8 cellular contexts compared by ENCODE assay signal in the genomic region with DNA sequence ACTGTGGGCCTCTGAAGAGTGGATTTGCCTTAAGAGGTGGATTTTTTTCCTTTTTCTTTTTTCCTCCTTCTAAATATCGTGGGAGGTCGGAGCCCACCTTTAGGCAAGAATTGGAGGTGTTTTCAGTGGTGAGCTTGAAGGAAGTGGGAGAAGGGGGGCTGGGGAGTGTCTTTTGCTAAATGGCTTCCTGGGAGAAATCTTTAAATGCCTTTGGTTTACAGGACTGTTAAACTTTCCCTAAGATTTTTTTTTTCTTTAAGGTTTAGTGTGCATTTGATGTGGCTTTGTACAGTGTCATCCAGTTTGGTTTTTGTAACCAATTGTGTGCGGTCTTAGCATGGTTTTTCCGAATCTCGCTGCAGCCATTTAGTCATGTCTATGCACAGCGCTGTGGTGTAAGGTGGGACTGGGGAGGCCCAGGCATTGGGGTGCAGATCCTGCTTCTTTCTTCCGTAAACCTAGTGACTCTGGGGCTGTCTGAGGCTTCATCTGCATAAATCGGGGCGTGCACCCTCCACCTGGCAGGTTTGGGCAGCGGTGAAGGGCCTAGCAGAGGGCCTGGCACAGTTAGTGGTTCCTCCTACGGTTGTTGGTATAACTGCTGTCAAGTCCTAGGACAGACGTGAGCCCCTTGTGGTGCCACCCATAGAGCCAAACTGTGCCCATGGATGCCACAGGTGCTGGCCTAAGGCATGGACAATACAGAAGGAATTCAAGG. TPM values are rescaled to one million over a fixed set of nuclear protein-coding genes. Genes with fewer than 3 reads are reported as not detected.
DNase-seq lines count a peak whose midpoint lies in the region; ATAC-seq and TF ChIP-seq lines count a peak whose summit lies in the region.

No MANE protein-coding gene starts in this region.

- in situ Hi-C loops in IMR-90 (cut with MboI; ENCODE audit: low sequenced_read_pairs), result no loop called here

- no peak for DNase-seq in Calu3
- DNase-seq in IMR-90, result no peak
- DNase-seq in activated CD4-positive, CD25-positive, alpha-beta regulatory T cell treated with anti-CD3 and anti-CD28 coated beads, Interleukin-2, amount 50 U/mL, for 72 hours, result peak; percentile 57
- DNase-seq in central memory CD8-positive, alpha-beta T cell (ENCODE audit: low spot score in 2 of 2), result peak; percentile 51 to 70
- peak; percentile 62 for DNase-seq in lung (ENCODE audit: low spot score)
- DNase-seq in stimulated activated CD8-positive, alpha-beta memory T cell treated with anti-CD3 and anti-CD28 coated beads, Interleukin-4, amount 100 ng/mL, for 24 hours (ENCODE audit: low read depth), result peak; percentile 57
- no peak for DNase-seq in mucosa of gallbladder (ENCODE audit: low spot score)
- no peak for DNase-seq in putamen (ENCODE audit: low spot score)

- peak overlapping the region; percentile 33; the same call in 1 of the 2 replicates for H3K56ac ChIP-seq in IMR-90 (ENCODE audit: extremely low read depth, insufficient read depth, low read length)

- ATAC-seq in IMR-90 (ENCODE audit: low read depth) (no peak), lung (ENCODE audit: insufficient read depth, low FRiP score) (no peak)
- ATAC-seq in central memory CD8-positive, alpha-beta T cell (replicated peaks; ENCODE audit: extremely low read depth, poor library complexity, severe bottlenecking), result peak; percentile 69

- peak overlapping the region; percentile 73 for H3K27ac Mint-ChIP-seq in Calu3 (ENCODE audit: unreplicated experiment)
- peak overlapping the region; percentile 82 for H3K27ac Mint-ChIP-seq in central memory CD8-positive, alpha-beta T cell (ENCODE audit: low read depth)

- CTCF ChIA-PET in Calu3 (lab: Charles Lee), result no interaction called here
- CTCF ChIA-PET in IMR-90 (lab: Yijun Ruan, JAX), result no interaction called here

- H3K9me1 ChIP-seq in IMR-90 (ENCODE audit: insufficient read depth, low read length), result peaks cover 17% of the 10 kb centered on the region

- H3K27me3 Mint-ChIP-seq in Calu3 (ENCODE audit: unreplicated experiment), result no peaks in the 10 kb centered on the region
- no peaks in the 10 kb centered on the region for H3K27me3 Mint-ChIP-seq in central memory CD8-positive, alpha-beta T cell

- 0 out of 2 replicates have a peak overlapping the region, but pooled peaks have one; percentile 11 for H2BK120ac ChIP-seq in IMR-90 (ENCODE audit: low read depth, low read length)

- TF ChIP-seq RAD21 in IMR-90 (IDR thresholded peaks at IDR 0.05; ENCODE audit: low read length), result no peak

- intact Hi-C loops in Calu3 (cut with micrococcal nuclease; ENCODE audit: unreplicated experiment) (loop anchor here (5.0 kb wide), 1 partner anchor 52 kb away; no protein-coding TSS in a partner anchor), IMR-90 (cut with micrococcal nuclease) (loop anchor here (2.0 to 5.0 kb wide), 2 partner anchors 38 to 82 kb away; no protein-coding TSS in a partner anchor)

- peaks cover 20% of the 10 kb centered on the region for H3K4me1 ChIP-seq in IMR-90 (ENCODE audit: control insufficient read depth, insufficient read depth, low read length)
- peaks cover 24 to 26% of the 10 kb centered on the region in 2 donors for H3K4me1 ChIP-seq in lung (ENCODE audit: control insufficient read depth in 2 of 2, insufficient read depth in 2 of 2, low read length in 2 of 2)

- POLR2A ChIA-PET in IMR-90 (lab: Charles Lee; ENCODE audit: unreplicated experiment), result no interaction called here

- H3K9me3 ChIP-seq in IMR-90 (ENCODE audit: control insufficient read depth, insufficient read depth, low read length) (no peaks in the 10 kb centered on the region), lung (ENCODE audit: control insufficient read depth in 2 of 2, insufficient read depth in 1 of 2, low read length in 1 of 2) (no peaks in the 10 kb centered on the region)

- peak overlapping the region; percentile 86 for H3K14ac ChIP-seq in IMR-90 (replicated peaks; ENCODE audit: low read depth, low read length)

- peak overlapping the region; percentile 72 for H2BK5ac ChIP-seq in IMR-90 (ENCODE audit: low read depth, low read length, poor library complexity, severe bottlenecking)

- H2BK20ac ChIP-seq in IMR-90 (ENCODE audit: low read depth, low read length), result no peak overlapping the region

- H3K9me3 Mint-ChIP-seq in Calu3 (ENCODE audit: low read depth, unreplicated experiment), result no peaks in the 10 kb centered on the region
- no peaks in the 10 kb centered on the region for H3K9me3 Mint-ChIP-seq in central memory CD8-positive, alpha-beta T cell

- peaks cover 0 to 33% of the 10 kb centered on the region in 2 experiments; a peak in 2 of 4 replicates for H3K79me1 ChIP-seq in IMR-90 (ENCODE audit: low read depth in 1 of 2, low read length in 2 of 2)

- H4K20me1 ChIP-seq in IMR-90 (ENCODE audit: insufficient read depth, low read length), result peaks cover 53% of the 10 kb centered on the region

- 0% methylated on average over 7 of the region's 12 CpGs; no CpG with 5 or more reads in 1 of the 2 experiments for WGBS in IMR-90 (ENCODE audit: extremely low coverage in 2 of 2, insufficient read length in 1 of 2), 2 experiments
- WGBS in lung, 2 donors, result 3 to 4% methylated on average over 12 of the region's 12 CpGs

- peak overlapping the region; percentile 83 for H3K4me3 Mint-ChIP-seq in Calu3 (ENCODE audit: low read depth, unreplicated experiment)
- peak overlapping the region; percentile 90 for H3K4me3 Mint-ChIP-seq in central memory CD8-positive, alpha-beta T cell

- no peak overlapping the region for H4K91ac ChIP-seq in IMR-90 (ENCODE audit: insufficient read depth, low read depth, low read length)

- peak overlapping the region; percentile 49 for H2AFZ ChIP-seq in IMR-90 (replicated peaks; ENCODE audit: low read length, poor library complexity)

- H3K18ac ChIP-seq in IMR-90 (ENCODE audit: low read depth, low read length), result peak overlapping the region; percentile 73; the same call in 1 of the 2 replicates

- H2BK15ac ChIP-seq in IMR-90 (ENCODE audit: low read depth, low read length), result no peak overlapping the region

- peak overlapping the region in 1 of 2 experiments; percentile 5; a peak in 1 of 4 replicates for H4K8ac ChIP-seq in IMR-90 (ENCODE audit: low read depth in 2 of 2, low read length in 2 of 2)

- no peak overlapping the region for H4K5ac ChIP-seq in IMR-90 (ENCODE audit: low read depth, low read length)

- no peak for TF ChIP-seq CTCF in Calu3 (IDR thresholded peaks at IDR 0.05; ENCODE audit: unreplicated experiment)
- TF ChIP-seq CTCF in IMR-90 (conservative IDR thresholded peaks at IDR 0.05; ENCODE audit: low read depth, low read length), result no peak
- no peak for TF ChIP-seq CTCF in lung (IDR thresholded peaks at IDR 0.05; ENCODE audit: control extremely low read depth, extremely low read depth)

- H3K36me3 Mint-ChIP-seq in Calu3 (ENCODE audit: insufficient read depth, unreplicated experiment), result peaks cover 31% of the 10 kb centered on the region
- H3K36me3 Mint-ChIP-seq in central memory CD8-positive, alpha-beta T cell (ENCODE audit: insufficient read depth), result peaks cover 26% of the 10 kb centered on the region

- dilution Hi-C loops in IMR-90 (cut with HindIII; ENCODE audit: low sequenced_read_pairs, unreplicated experiment), result no loop called here

- H3K27me3 ChIP-seq in IMR-90 (ENCODE audit: control insufficient read depth, insufficient read depth, low read length), result no peaks in the 10 kb centered on the region
- H3K27me3 ChIP-seq in lung (ENCODE audit: control insufficient read depth, insufficient read depth), result no peaks in the 10 kb centered on the region

- H3K27ac ChIP-seq in IMR-90 (ENCODE audit: insufficient read depth, low read length), result peak overlapping the region; percentile 49
- H3K27ac ChIP-seq in lung (ENCODE audit: low read depth in 1 of 2, low read length in 1 of 2), result peak overlapping the region; percentile 94

- peak overlapping the region; percentile 89 for H3K23ac ChIP-seq in IMR-90 (ENCODE audit: low read depth, low read length)

- H3K4me3 ChIP-seq in IMR-90 (ENCODE audit: insufficient read depth, low read depth, low read length) (peak overlapping the region; percentile 83), lung (peak overlapping the region; percentile 68)

- H3K36me3 ChIP-seq in IMR-90 (ENCODE audit: control insufficient read depth, insufficient read depth, low read length) (peaks cover 4% of the 10 kb centered on the region), lung (ENCODE audit: control insufficient read depth in 2 of 2, insufficient read depth in 2 of 2, low read length in 2 of 2) (no peaks in the 10 kb centered on the region)

- peak overlapping the region; percentile 80 for H3K4ac ChIP-seq in IMR-90 (ENCODE audit: low read depth, low read length)

- BruUV-seq in Calu3 (replicated peaks; lab: Mats Ljungman, UMichigan) (TSS peak; percentile 29), IMR-90 (replicated peaks; lab: Mats Ljungman, UMichigan) (no TSS peak)

- H3K4me1 Mint-ChIP-seq in Calu3 (ENCODE audit: low read depth, unreplicated experiment), result peaks cover 33% of the 10 kb centered on the region
- H3K4me1 Mint-ChIP-seq in central memory CD8-positive, alpha-beta T cell, result peaks cover 61% of the 10 kb centered on the region

- H2AK9ac ChIP-seq in IMR-90 (replicated peaks; ENCODE audit: low read depth, low read length, poor library complexity), result peak overlapping the region; percentile 98

- H3K4me2 ChIP-seq in IMR-90 (ENCODE audit: low read depth, low read length), result peak overlapping the region; percentile 97

- H3K9ac ChIP-seq in IMR-90 (ENCODE audit: low read depth, low read length), result peak overlapping the region; percentile 87

- TF ChIP-seq POLR2A in IMR-90 (IDR thresholded peaks at IDR 0.05; ENCODE audit: low read depth, low read length), result no peak

- H2AK5ac ChIP-seq in IMR-90 (ENCODE audit: low read depth, low read length), result peak overlapping the region; percentile 30; the same call in 1 of the 2 replicates

TF ChIP-seq in IMR-90, 13 proteins besides CTCF, POLR2A, EP300 and RAD21 (continues in another document):
- TF ChIP-seq RCOR1 (IDR thresholded peaks at IDR 0.05; ENCODE audit: insufficient replicate concordance, low read length) (no peak), CEBPB (IDR thresholded peaks at IDR 0.05; ENCODE audit: low read depth, low read length) (no peak), NFE2L2 (IDR thresholded peaks at IDR 0.05; ENCODE audit: low read depth, low read length) (no peak), RFX5 (IDR thresholded peaks at IDR 0.05; ENCODE audit: low read depth, low read length) (no peak)
- TF ChIP-seq, protein P1, sequence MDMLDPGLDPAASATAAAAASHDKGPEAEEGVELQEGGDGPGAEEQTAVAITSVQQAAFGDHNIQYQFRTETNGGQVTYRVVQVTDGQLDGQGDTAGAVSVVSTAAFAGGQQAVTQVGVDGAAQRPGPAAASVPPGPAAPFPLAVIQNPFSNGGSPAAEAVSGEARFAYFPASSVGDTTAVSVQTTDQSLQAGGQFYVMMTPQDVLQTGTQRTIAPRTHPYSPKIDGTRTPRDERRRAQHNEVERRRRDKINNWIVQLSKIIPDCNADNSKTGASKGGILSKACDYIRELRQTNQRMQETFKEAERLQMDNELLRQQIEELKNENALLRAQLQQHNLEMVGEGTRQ (IDR thresholded peaks at IDR 0.05; ENCODE audit: low read depth, low read length), result no peak

RNA-seq across cellular contexts. Expression of a gene that starts 1.3 kb away (rescaled TPM):
- 137 and 143 TPM in 2 replicates for total RNA-seq in Calu3 (2022)
- total RNA-seq in IMR-90 (2012; rRNA removed), result 19.4 and 22.2 TPM in 2 replicates
- polyA plus RNA-seq in IMR-90 (2012; rRNA removed), result 39.1 and 46.5 TPM in 2 replicates
- 26.8 and 31.7 TPM in 2 replicates for polyA plus RNA-seq in IMR-90 (2012; cell fraction: cytosol; rRNA removed)
- polyA plus RNA-seq in IMR-90 (2012; cell fraction: nucleus; rRNA removed; ENCODE audit: low replicate concordance), result 111 and 118 TPM in 2 replicates
- total RNA-seq in lung, result 100 to 1,000 TPM; 124 to 171 TPM
- 10 to 100 TPM; 39.4 to 59.0 TPM for polyA plus RNA-seq in lung
- 261 TPM for total RNA-seq in mucosa of gallbladder

Comparison
In these comparisons a context has a peak if more than half of its experiments do, and no peak if none do; other contexts are left out.
1. DNase-seq: peak in activated CD4-positive, CD25-positive, alpha-beta regulatory T cell treated with anti-CD3 and anti-CD28 coated beads, Interleukin-2, amount 50 U/mL, for 72 hours (single experiment), central memory CD8-positive, alpha-beta T cell (2 of 2), lung (single experiment) and stimulated activated CD8-positive, alpha-beta memory T cell treated with anti-CD3 and anti-CD28 coated beads, Interleukin-4, amount 100 ng/mL, for 24 hours (single experiment); none in Calu3 (single experiment), IMR-90 (single experiment), mucosa of gallbladder (single experiment) and putamen (single experiment).